Comparison of ENCODE assay signal across 25 cellular contexts in genomic region chr13:90889906-90890305, GRCh38.
"Had no signal": no experiment of that assay in that cellular context is flagged by ENCODE, and none has a peak within 500 bp of the region (broad histone marks: within the 10 kb centered on the region; RNA-seq: fewer than 3 reads in every experiment).

No MANE protein-coding gene starts in this region.

- H3K27ac ChIP-seq: colonic mucosa, foreskin keratinocyte, hepatocyte, pancreas, psoas muscle, testis, transverse colon had no signal

- FAIRE-seq: endothelial cell of umbilical vein, islet of Langerhans, pancreas had no signal

- DNase-seq: cerebellar nuclear complex; colonic mucosa; dermis blood vessel endothelial cell; effector CD4-positive, alpha-beta T cell; endodermal cell; erythroblast; foreskin keratinocyte; head of caudate nucleus; mammary epithelial cell; midbrain; occipital lobe; pancreas; psoas muscle; stimulated activated CD4-positive, alpha-beta T cell treated with anti-CD3 and anti-CD28 coated beads, Interleukin-2, amount 100 ng/mL, for 24 hours; stimulated activated CD4-positive, alpha-beta T cell treated with anti-CD3 and anti-CD28 coated beads, Interleukin-4, amount 100 ng/mL, for 4 hours; stimulated activated naive B cell treated with anti-CD40 and anti-IgM and Interleukin-4, amounts not matched to agents 10 μg/mL and 1 μg/mL and 100 μg/mL, for 72 hours; stimulated activated naive CD8-positive, alpha-beta T cell treated with anti-CD3 and anti-CD28 coated beads, Interleukin-15, amount 100 ng/mL, for 72 hours; testis; transverse colon had no signal

- ATAC-seq: foreskin keratinocyte; left lobe of liver; natural killer cell treated with Interleukin-12 subunit alpha and Interleukin-12 subunit beta and Interleukin-15 and Interleukin-18, amount 100 ng/mL, for 72 hours; pancreas; psoas muscle; sciatic nerve; stimulated activated naive B cell treated with anti-CD40 and anti-IgM and Interleukin-4, amounts not matched to agents 10 μg/mL and 1 μg/mL and 100 μg/mL, for 72 hours; stimulated activated naive CD8-positive, alpha-beta T cell treated with anti-CD3 and anti-CD28 coated beads, Interleukin-15, amount 100 ng/mL, for 72 hours had no signal

- H3K4me2 ChIP-seq: hepatocyte had no signal

- H3K4me3 ChIP-seq: colonic mucosa, hepatocyte, pancreas, psoas muscle, testis, transverse colon had no signal

- H3K36me3 ChIP-seq: colonic mucosa, pancreas, transverse colon had no signal

- H3K4me1 ChIP-seq: colonic mucosa, foreskin keratinocyte, pancreas, psoas muscle, testis, transverse colon had no signal

- H3K27me3 ChIP-seq: colonic mucosa, foreskin keratinocyte, hepatocyte, pancreas, testis, transverse colon had no signal

- H3K79me2 ChIP-seq: hepatocyte had no signal
